Comparison of ENCODE assay signal across 12 cellular contexts in the genomic region with DNA sequence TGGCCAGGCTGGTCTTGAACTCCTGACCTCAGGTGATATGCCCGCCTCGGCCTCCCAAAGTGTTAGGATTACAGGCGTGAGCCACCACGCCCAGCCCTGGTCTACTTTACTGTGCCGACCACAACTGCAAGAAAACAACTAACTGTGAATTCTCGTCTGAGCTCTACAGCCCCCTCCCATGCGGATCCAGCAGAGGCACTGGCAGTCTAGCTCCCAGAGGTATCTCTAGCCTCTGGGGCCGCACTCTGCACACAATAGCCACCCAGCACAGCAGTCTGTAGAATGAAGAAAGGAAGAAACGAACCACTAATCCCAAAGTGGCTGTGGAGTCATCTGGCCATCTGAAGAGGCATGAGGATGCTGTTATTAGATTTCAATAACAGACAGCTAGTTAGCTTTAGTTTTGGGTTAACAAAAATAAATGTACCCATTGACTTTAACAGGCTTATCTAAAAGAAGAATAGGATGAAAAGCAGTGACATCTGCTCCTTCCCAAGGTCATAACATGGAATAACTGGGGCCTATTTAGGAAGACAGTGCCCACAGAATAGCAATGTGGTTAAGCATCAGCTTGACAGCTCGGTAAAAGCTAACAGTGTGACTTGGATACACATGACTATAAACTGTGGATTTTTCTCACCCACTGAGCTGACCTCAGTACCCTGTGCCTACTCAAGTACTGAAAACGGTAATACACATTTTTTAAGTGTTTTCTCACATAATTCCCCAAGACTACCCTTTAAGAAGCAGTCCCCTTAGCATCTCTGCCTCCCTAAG.
A peak's percentile ranks its signal among the peaks of the same experiment; 100 is the strongest.
DNase-seq lines count a peak whose midpoint lies in the region; ATAC-seq and TF ChIP-seq lines count a peak whose summit lies in the region.
"Had no signal": no experiment of that assay in that cellular context is flagged by ENCODE, and none has a peak within 500 bp of the region (broad histone marks: within the 10 kb centered on the region; RNA-seq: fewer than 3 reads in every experiment).

No MANE protein-coding gene starts in this region.

- H3K27me3 ChIP-seq in heart right ventricle = no peaks in the 10 kb centered on the region
- H3K27me3 ChIP-seq in upper lobe of right lung = no peaks in the 10 kb centered on the region
- H3K27me3 ChIP-seq: cardiac muscle cell had no signal

- H3K4me3 Mint-ChIP-seq in activated T-helper 17 cell treated with anti-CD3 and anti-CD28 coated beads, Interleukin-2, amount 50 U/mL, for 72 hours = no peak overlapping the region

- WGBS in heart right ventricle, 2 donors = 90 to 95% methylated on average over 11 of the region's 11 CpGs

- H3K36me3 ChIP-seq in heart right ventricle (no peaks in the 10 kb centered on the region), upper lobe of right lung (no peaks in the 10 kb centered on the region)
- H3K36me3 ChIP-seq: cardiac muscle cell had no signal

- H3K36me3 Mint-ChIP-seq in activated T-helper 17 cell treated with anti-CD3 and anti-CD28 coated beads, Interleukin-2, amount 50 U/mL, for 72 hours (ENCODE audit: low read depth) = no peaks in the 10 kb centered on the region

- no peaks in the 10 kb centered on the region for H3K9me3 Mint-ChIP-seq in activated T-helper 17 cell treated with anti-CD3 and anti-CD28 coated beads, Interleukin-2, amount 50 U/mL, for 72 hours

- ATAC-seq in heart right ventricle (no peak), left ventricle myocardium superior (no peak), upper lobe of right lung (no peak)
- no peak for ATAC-seq in activated T-helper 17 cell treated with anti-CD3 and anti-CD28 coated beads, Interleukin-2, amount 50 U/mL, for 72 hours (replicated peaks)
- ATAC-seq: esophagus mucosa had no signal

- intact Hi-C loops in heart right ventricle (cut with DNase I) = loop anchor here in 7 of 10 donors (5.0 to 10.0 kb wide), 7 partner anchors 105 to 365 kb away; a partner anchor contains a TSS
- intact Hi-C loops in left ventricle myocardium superior (cut with micrococcal nuclease) = no loop called here
- intact Hi-C loops in upper lobe of right lung (cut with DNase I) = loop anchor here (10.0 kb wide), 1 partner anchor 365 kb away; no protein-coding TSS in a partner anchor

- DNase-seq in heart right ventricle (no peak), left ventricle myocardium superior (no peak), cardiac fibroblast (ENCODE audit: low read depth in 2 of 2) (peak; percentile 51 to 71), myocyte (ENCODE audit: low read depth) (peak; percentile 98), upper lobe of right lung (no peak), pons (ENCODE audit: low spot score) (no peak)
- no peak for DNase-seq in activated CD4-positive, alpha-beta T cell treated with anti-CD3 and anti-CD28 coated beads for 1 hour
- DNase-seq: NCI-H2171 treated with DMSO at 0.1 percent for 48 hours had no signal

- TF ChIP-seq CTCF in heart right ventricle (IDR thresholded peaks at IDR 0.05) (no peak), cardiac fibroblast (IDR thresholded peaks at IDR 0.05; ENCODE audit: low read depth, low read length) (no peak), upper lobe of right lung (IDR thresholded peaks at IDR 0.05) (no peak)

- no peaks in the 10 kb centered on the region for H3K4me1 Mint-ChIP-seq in activated T-helper 17 cell treated with anti-CD3 and anti-CD28 coated beads, Interleukin-2, amount 50 U/mL, for 72 hours

- H3K4me3 ChIP-seq in heart right ventricle = no peak overlapping the region
- H3K4me3 ChIP-seq in cardiac fibroblast (replicated peaks in 1 of 2; ENCODE audit: low read depth in 2 of 2, low read length in 2 of 2) = no peak overlapping the region
- no peak overlapping the region for H3K4me3 ChIP-seq in upper lobe of right lung
- H3K4me3 ChIP-seq: cardiac muscle cell had no signal

- no peaks in the 10 kb centered on the region for H3K27me3 Mint-ChIP-seq in activated T-helper 17 cell treated with anti-CD3 and anti-CD28 coated beads, Interleukin-2, amount 50 U/mL, for 72 hours

- H3K4me1 ChIP-seq in heart right ventricle = peaks cover 8 to 70% (median 36%) of the 10 kb centered on the region in 9 donors
- H3K4me1 ChIP-seq in upper lobe of right lung = peaks cover 58% of the 10 kb centered on the region

- peak overlapping the region in 6 of 10 donors; percentile 15 to 87 (median 46) for H3K27ac ChIP-seq in heart right ventricle
- H3K27ac ChIP-seq in upper lobe of right lung = peak overlapping the region; percentile 55
- H3K27ac ChIP-seq: cardiac muscle cell, KMS-11 had no signal

- H3K9me3 ChIP-seq in heart right ventricle = no peaks in the 10 kb centered on the region
- no peaks in the 10 kb centered on the region for H3K9me3 ChIP-seq in upper lobe of right lung

- H3K27ac Mint-ChIP-seq in activated T-helper 17 cell treated with anti-CD3 and anti-CD28 coated beads, Interleukin-2, amount 50 U/mL, for 72 hours = no peak overlapping the region

Comparison
In these comparisons a context has a peak if more than half of its experiments do, and no peak if none do; other contexts are left out.
1. DNase-seq: peak in cardiac fibroblast (2 of 2) and myocyte (single experiment); none in heart right ventricle (0 of 2), left ventricle myocardium superior (single experiment), upper lobe of right lung (single experiment), activated CD4-positive, alpha-beta T cell treated with anti-CD3 and anti-CD28 coated beads for 1 hour (single experiment) and pons (single experiment).